ENCODE assay signal across 17 cellular contexts in the genomic region with DNA sequence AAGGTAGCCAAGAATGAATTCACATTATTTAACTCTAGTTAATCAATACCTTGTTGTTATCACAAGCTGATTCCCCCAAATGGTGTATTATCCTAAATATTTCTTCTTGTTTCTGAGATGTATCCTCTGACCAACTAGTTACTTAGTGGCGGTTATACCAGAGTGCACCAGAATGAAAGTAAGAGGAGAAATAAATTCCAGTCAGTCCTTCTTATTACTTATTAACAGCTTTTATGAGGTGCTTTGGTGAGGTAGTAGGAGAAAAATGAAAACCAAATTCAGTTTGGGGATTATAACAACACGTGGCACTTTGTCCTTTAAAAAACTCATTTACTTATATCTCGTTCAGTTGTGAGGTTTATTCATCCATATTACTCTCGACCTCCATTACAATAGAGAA.
"Had no signal": no experiment of that assay in that cellular context is flagged by ENCODE, and none has a peak within 500 bp of the region (broad histone marks: within the 10 kb centered on the region; RNA-seq: fewer than 3 reads in every experiment).

No MANE protein-coding gene starts in this region.

- H3K9me3 Mint-ChIP-seq: activated naive CD4-positive, alpha-beta T cell treated with anti-CD3 and anti-CD28 coated beads, Interleukin-2, amount 50 U/mL, for 72 hours; dendritic cell treated with granulocyte-macrophage colony-stimulating factor and Interleukin-4, amounts not matched to agents 40 ng/mL and 50 ng/mL, for 4 days; memory B cell; naive thymus-derived CD4-positive, alpha-beta T cell; WTC11 had no signal

- H3K4me3 ChIP-seq: adrenal gland, esophagus squamous epithelium, thyroid gland had no signal

- FAIRE-seq: endothelial cell of umbilical vein, keratinocyte had no signal

- H3K9me3 ChIP-seq: adrenal gland, esophagus squamous epithelium, thyroid gland had no signal

- H3K27ac Mint-ChIP-seq: activated CD4-positive, alpha-beta T cell treated with anti-CD3 and anti-CD28 coated beads for 36 hours; activated naive CD4-positive, alpha-beta T cell treated with anti-CD3 and anti-CD28 coated beads, Interleukin-2, amount 50 U/mL, for 72 hours; dendritic cell treated with granulocyte-macrophage colony-stimulating factor and Interleukin-4, amounts not matched to agents 40 ng/mL and 50 ng/mL, for 4 days; memory B cell; WTC11 had no signal

- H3K4me1 Mint-ChIP-seq: WTC11 had no signal

- ATAC-seq: activated CD4-positive, alpha-beta T cell treated with anti-CD3 and anti-CD28 coated beads for 36 hours; activated naive CD4-positive, alpha-beta T cell treated with anti-CD3 and anti-CD28 coated beads, Interleukin-2, amount 50 U/mL, for 72 hours; naive thymus-derived CD4-positive, alpha-beta T cell; WTC11 had no signal

- H3K4me3 Mint-ChIP-seq: activated CD4-positive, alpha-beta T cell treated with anti-CD3 and anti-CD28 coated beads for 36 hours; dendritic cell treated with granulocyte-macrophage colony-stimulating factor and Interleukin-4, amounts not matched to agents 40 ng/mL and 50 ng/mL, for 4 days; memory B cell; naive thymus-derived CD4-positive, alpha-beta T cell; WTC11 had no signal

- H3K36me3 Mint-ChIP-seq: activated naive CD4-positive, alpha-beta T cell treated with anti-CD3 and anti-CD28 coated beads, Interleukin-2, amount 50 U/mL, for 72 hours; WTC11 had no signal

- H3K36me3 ChIP-seq: adrenal gland, esophagus squamous epithelium, thyroid gland had no signal

- H3K27me3 Mint-ChIP-seq: activated CD4-positive, alpha-beta T cell treated with anti-CD3 and anti-CD28 coated beads for 36 hours; dendritic cell treated with granulocyte-macrophage colony-stimulating factor and Interleukin-4, amounts not matched to agents 40 ng/mL and 50 ng/mL, for 4 days; memory B cell; naive thymus-derived CD4-positive, alpha-beta T cell had no signal

- H3K4me1 ChIP-seq: adrenal gland, thyroid gland had no signal

- H3K27me3 ChIP-seq: thyroid gland had no signal

- H3K27ac ChIP-seq: adrenal gland, esophagus squamous epithelium, thyroid gland had no signal

- DNase-seq: activated CD4-positive, alpha-beta T cell treated with anti-CD3 and anti-CD28 coated beads for 36 hours; activated CD4-positive, alpha-beta T cell treated with anti-CD3 and anti-CD28 coated beads, Interleukin-2, amount 50 U/mL, for 48 hours; activated gamma-delta T cell; adrenal gland; effector CD8-positive, alpha-beta T cell; esophagus squamous epithelium; naive thymus-derived CD4-positive, alpha-beta T cell; posterior cingulate gyrus; stimulated activated CD4-positive, alpha-beta T cell treated with anti-CD3 and anti-CD28 coated beads, Interleukin-2, amount 100 ng/mL, for 24 hours; stimulated activated naive CD4-positive, alpha-beta T cell treated with Interleukin-2 at 50 U/mL for 16 hours; thyroid gland had no signal
